ENCODE assay signal across 8 cellular contexts in genomic region chr2:135742307-135742838, GRCh38. TPM values are rescaled to one million over a fixed set of nuclear protein-coding genes. Genes with fewer than 3 reads are reported as not detected.
DNase-seq lines count a peak whose midpoint lies in the region; ATAC-seq and TF ChIP-seq lines count a peak whose summit lies in the region.

No MANE protein-coding gene starts in this region.

- POLR2A ChIA-PET in Panc1 (lab: Charles Lee), result no interaction called here

- peak; percentile 54 to 88 for TF ChIP-seq POLR2A in adrenal gland (IDR thresholded peaks at IDR 0.05)

- TF ChIP-seq CTCF in Panc1 (IDR thresholded peaks at IDR 0.05) (no peak), adrenal gland (IDR thresholded peaks at IDR 0.05) (no peak), right atrium auricular region (IDR thresholded peaks at IDR 0.05) (no peak)

- H3K4me3 ChIP-seq in Panc1 (ENCODE audit: low read depth in 2 of 2, low read length in 2 of 2), result peak overlapping the region; percentile 88 to 96
- H3K4me3 ChIP-seq in adrenal gland, result peak overlapping the region; percentile 52 to 90 (median 70)
- H3K4me3 ChIP-seq in right atrium auricular region, result peak overlapping the region; percentile 92 to 95

- H3K9me3 ChIP-seq in Panc1 (ENCODE audit: control insufficient read depth, insufficient read depth, low read depth, low read length) (no peaks in the 10 kb centered on the region), adrenal gland (replicated peaks in 1 of 3) (no peaks in the 10 kb centered on the region), right atrium auricular region (no peaks in the 10 kb centered on the region)

- CTCF ChIA-PET in Panc1 (lab: Charles Lee), result no interaction called here

- peak overlapping the region; percentile 96 for H3K27ac ChIP-seq in Panc1 (ENCODE audit: low read length)
- H3K27ac ChIP-seq in adrenal gland, result peak overlapping the region; percentile 98 to 100 (median 100)
- peak overlapping the region; percentile 99 to 100 for H3K27ac ChIP-seq in right atrium auricular region

- peaks cover 16% of the 10 kb centered on the region for H3K4me1 ChIP-seq in Panc1 (ENCODE audit: control insufficient read depth, insufficient read depth, low read length)
- peaks cover 5 to 31% of the 10 kb centered on the region in 2 donors for H3K4me1 ChIP-seq in adrenal gland (replicated peaks in 1 of 2)
- H3K4me1 ChIP-seq in right atrium auricular region, result peaks cover 0 to 27% of the 10 kb centered on the region in 2 donors

- H3K36me3 ChIP-seq in Panc1 (ENCODE audit: control insufficient read depth, insufficient read depth, low read length) (no peaks in the 10 kb centered on the region; the same call in 1 of the 2 replicates), adrenal gland (replicated peaks in 1 of 2) (peaks cover 0 to under 1% of the 10 kb centered on the region in 2 donors), right atrium auricular region (no peaks in the 10 kb centered on the region)

- ATAC-seq in GM19463 (IDR thresholded peaks at IDR 0.05; ENCODE audit: unreplicated experiment) (peak; percentile 15), HG03565 (IDR thresholded peaks at IDR 0.05; ENCODE audit: unreplicated experiment) (peak; percentile 5), Panc1 (peak; percentile 35)

- in situ Hi-C loops in Panc1 (cut with HindIII; ENCODE audit: low pct_unique_long_range_greater_than_20kb, low sequenced_read_pairs), result no loop called here

- no peaks in the 10 kb centered on the region for H3K27me3 ChIP-seq in Panc1 (ENCODE audit: control insufficient read depth, insufficient read depth, low read length)
- no peaks in the 10 kb centered on the region for H3K27me3 ChIP-seq in adrenal gland
- H3K27me3 ChIP-seq in right atrium auricular region, result no peaks in the 10 kb centered on the region

- DNase-seq in DMS79 treated with DMSO at 0.1 percent for 48 hours (lab: John Stamatoyannopoulos, UW) (peak; percentile 57), Panc1 (ENCODE audit: low read depth, low spot score) (no peak), adrenal gland (peak; percentile 35 to 70 (median 48)), right atrium auricular region (ENCODE audit: low spot score) (no peak), pulmonary artery endothelial cell (ENCODE audit: low read depth, low spot score) (peak; percentile 30), mesenteric fat pad (ENCODE audit: low spot score) (no peak)

- intact Hi-C loops in Panc1 (cut with micrococcal nuclease; ENCODE audit: unreplicated experiment), result no loop called here
- intact Hi-C loops in adrenal gland (cut with DNase I), result no loop called here

- BruUV-seq in Panc1 (replicated peaks; lab: Mats Ljungman, UMichigan), result no TSS peak

- 0 to 1% (median 0%) methylated on average over 9 to 35 of the region's 35 CpGs for WGBS in adrenal gland, 4 donors

RNA-seq across cellular contexts. Expression of gene UBXN4, which starts 0.7 kb away (rescaled TPM):
- total RNA-seq in Panc1 (2021; ENCODE audit: unreplicated experiment), result 83.7 TPM
- polyA plus RNA-seq in Panc1 (2012; ENCODE audit: insufficient read length), result 91.5 TPM
- 100 to 1,000 TPM in 4 of 8 donors, 10 to 100 TPM in 4; 50.0 to 115 (median 96.3) TPM for total RNA-seq in adrenal gland
- polyA plus RNA-seq in adrenal gland, result 100 to 1,000 TPM in 1 of 3 donors, 10 to 100 TPM in 2; 51.5 to 145 (median 53.9) TPM
- total RNA-seq in right atrium auricular region, result 10 to 100 TPM; 37.5 to 48.7 TPM
- 68.8 and 79.5 TPM in 2 replicates for total RNA-seq in pulmonary artery endothelial cell
- 98.3 TPM for total RNA-seq in mesenteric fat pad

Comparison
In these comparisons a context has a peak if more than half of its experiments do, and no peak if none do; other contexts are left out.
1. DNase-seq: peak in DMS79 treated with DMSO at 0.1 percent for 48 hours (single experiment), adrenal gland (7 of 7) and pulmonary artery endothelial cell (single experiment); none in Panc1 (single experiment), right atrium auricular region (single experiment) and mesenteric fat pad (single experiment).
2. Peak in every context shown above with its lines, with median percentiles within 50 percentile points of each other: ATAC-seq, H3K27ac ChIP-seq and H3K4me3 ChIP-seq.